In the genomic region with DNA sequence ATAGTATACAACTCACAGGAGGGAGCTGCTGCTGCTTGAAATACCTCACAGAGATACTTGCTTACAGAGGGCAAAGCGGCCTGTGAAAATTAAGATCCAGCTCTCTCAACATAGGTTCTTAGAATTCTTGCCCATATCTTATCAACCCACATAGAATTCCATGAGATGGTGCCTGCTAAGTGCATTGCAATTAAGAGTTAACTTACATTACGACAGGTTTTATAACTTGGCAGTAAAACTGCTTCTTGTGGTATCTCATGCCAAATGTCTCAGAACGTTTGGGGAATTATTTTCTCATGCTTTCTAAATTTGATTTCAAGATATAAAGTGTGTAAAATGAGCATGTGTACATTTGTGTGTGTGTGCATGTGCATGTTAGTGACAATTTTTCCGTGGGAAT, we compare ENCODE assay signal across 23 cellular contexts.
"Had no signal": no experiment of that assay in that cellular context is flagged by ENCODE, and none has a peak within 500 bp of the region (broad histone marks: within the 10 kb centered on the region; RNA-seq: fewer than 3 reads in every experiment).

No MANE protein-coding gene starts in this region.

- H3K27me3 ChIP-seq: left lung, ovary, right atrium auricular region, right lobe of liver, suprapubic skin, tibial artery, upper lobe of right lung had no signal

- H3K4me3 Mint-ChIP-seq: naive B cell; natural killer cell; stimulated activated effector memory CD8-positive, alpha-beta T cell treated with anti-CD3 and anti-CD28 coated beads, Interleukin-12 subunit alpha, Interleukin-12 subunit beta, amount 100 ng/mL, for 72 hours; stimulated activated naive CD8-positive, alpha-beta T cell treated with anti-CD3 and anti-CD28 coated beads, Interleukin-15, Interleukin-2, amounts not matched to agents 100 ng/mL and 50 ng/mL, for 24 hours had no signal

- H3K9me3 Mint-ChIP-seq: natural killer cell; stimulated activated effector memory CD8-positive, alpha-beta T cell treated with anti-CD3 and anti-CD28 coated beads, Interleukin-12 subunit alpha, Interleukin-12 subunit beta, amount 100 ng/mL, for 72 hours; stimulated activated naive CD8-positive, alpha-beta T cell treated with anti-CD3 and anti-CD28 coated beads, Interleukin-15, Interleukin-2, amounts not matched to agents 100 ng/mL and 50 ng/mL, for 24 hours had no signal

- H3K27me3 Mint-ChIP-seq: naive B cell had no signal

- ATAC-seq: left cardiac atrium; left lung; lower lobe of right lung; natural killer cell; right lobe of liver; stimulated activated effector memory CD8-positive, alpha-beta T cell treated with anti-CD3 and anti-CD28 coated beads, Interleukin-12 subunit alpha, Interleukin-12 subunit beta, amount 100 ng/mL, for 72 hours; upper lobe of right lung had no signal

- H3K4me3 ChIP-seq: left lung, lower lobe of right lung, ovary, right atrium auricular region, right lobe of liver, smooth muscle cell, suprapubic skin, thoracic aorta, tibial artery, upper lobe of right lung had no signal

- H3K27ac Mint-ChIP-seq: naive B cell; natural killer cell; stimulated activated effector memory CD8-positive, alpha-beta T cell treated with anti-CD3 and anti-CD28 coated beads, Interleukin-12 subunit alpha, Interleukin-12 subunit beta, amount 100 ng/mL, for 72 hours; stimulated activated naive CD8-positive, alpha-beta T cell treated with anti-CD3 and anti-CD28 coated beads, Interleukin-15, Interleukin-2, amounts not matched to agents 100 ng/mL and 50 ng/mL, for 24 hours had no signal

- H3K36me3 ChIP-seq: left lung, lower lobe of right lung, ovary, right atrium auricular region, right lobe of liver, suprapubic skin, tibial artery, upper lobe of right lung had no signal

- H3K4me1 ChIP-seq: left lung, lower lobe of right lung, right atrium auricular region, right lobe of liver, suprapubic skin, tibial artery, upper lobe of right lung had no signal

- H3K27ac ChIP-seq: left lung, lower lobe of right lung, ovary, right atrium auricular region, right lobe of liver, suprapubic skin, thoracic aorta, tibial artery, upper lobe of right lung had no signal

- H3K9me3 ChIP-seq: left lung, lower lobe of right lung, ovary, right atrium auricular region, right lobe of liver, suprapubic skin, thoracic aorta, tibial artery, upper lobe of right lung had no signal

- H3K36me3 Mint-ChIP-seq: naive B cell; natural killer cell; stimulated activated effector memory CD8-positive, alpha-beta T cell treated with anti-CD3 and anti-CD28 coated beads, Interleukin-12 subunit alpha, Interleukin-12 subunit beta, amount 100 ng/mL, for 72 hours had no signal

- H3K4me1 Mint-ChIP-seq: naive B cell; natural killer cell; stimulated activated effector memory CD8-positive, alpha-beta T cell treated with anti-CD3 and anti-CD28 coated beads, Interleukin-12 subunit alpha, Interleukin-12 subunit beta, amount 100 ng/mL, for 72 hours had no signal

- DNase-seq: hippocampal formation; kidney glomerular epithelial cell; left cardiac atrium; left lung; lower lobe of right lung; mammary epithelial cell; mesenchymal stem cell; naive B cell; natural killer cell; ovary; right lobe of liver; stimulated activated CD4-positive, alpha-beta T cell treated with anti-CD3 and anti-CD28 coated beads, Interleukin-2, amount 100 ng/mL, for 24 hours; stimulated activated CD4-positive, alpha-beta T cell treated with anti-CD3 and anti-CD28 coated beads, Interleukin-4, amount 100 ng/mL, for 1 hour; stimulated activated naive CD4-positive, alpha-beta T cell; tibial artery; trophoblast cell; upper lobe of right lung had no signal
